ENCODE assay signal across 25 cellular contexts in genomic region chr1:147547065-147547464, GRCh38. TPM values are rescaled to one million over a fixed set of nuclear protein-coding genes. Genes with fewer than 3 reads are reported as not detected.
DNase-seq lines count a peak whose midpoint lies in the region; TF ChIP-seq lines count a peak whose summit lies in the region.
"Had no signal": no experiment of that assay in that cellular context is flagged by ENCODE, and none has a peak within 500 bp of the region (broad histone marks: within the 10 kb centered on the region; RNA-seq: fewer than 3 reads in every experiment).

No MANE protein-coding gene starts in this region.

- no peak overlapping the region for H3K4me3 ChIP-seq in Loucy (ENCODE audit: low read length, poor library complexity, severe bottlenecking)
- H3K4me3 ChIP-seq: GM12878, Peyer's patch, SJSA1 had no signal

- H3K27me3 ChIP-seq in Loucy (ENCODE audit: insufficient read depth, low read length, poor library complexity, severe bottlenecking) = no peaks in the 10 kb centered on the region
- H3K27me3 ChIP-seq: BE2C, Peyer's patch had no signal

- CTCF ChIA-PET in activated naive CD4-positive, alpha-beta T cell treated with anti-CD3 and anti-CD28 coated beads, Interleukin-2, amount 10 ng/mL, durations not matched to agents 7 days and 5 days (lab: Charles Lee) = no interaction called here

- peaks cover 3% of the 10 kb centered on the region; the same call in 1 of the 2 replicates for H3K79me2 ChIP-seq in Loucy (ENCODE audit: insufficient read depth, low read length)

- H3K4me1 Mint-ChIP-seq in activated naive CD4-positive, alpha-beta T cell treated with anti-CD3 and anti-CD28 coated beads, Interleukin-2, amount 50 U/mL, for 24 hours = peaks cover 73% of the 10 kb centered on the region
- H3K4me1 Mint-ChIP-seq in activated naive CD4-positive, alpha-beta T cell treated with anti-CD3 and anti-CD28 coated beads, Interleukin-2, amount 10 ng/mL, durations not matched to agents 7 days and 5 days = peaks cover 19% of the 10 kb centered on the region
- H3K4me1 Mint-ChIP-seq in brain = peaks cover 74% of the 10 kb centered on the region

- H3K36me3 Mint-ChIP-seq in activated naive CD4-positive, alpha-beta T cell treated with anti-CD3 and anti-CD28 coated beads, Interleukin-2, amount 50 U/mL, for 24 hours = peaks cover 2% of the 10 kb centered on the region
- peaks cover 5% of the 10 kb centered on the region for H3K36me3 Mint-ChIP-seq in activated naive CD4-positive, alpha-beta T cell treated with anti-CD3 and anti-CD28 coated beads, Interleukin-2, amount 10 ng/mL, durations not matched to agents 7 days and 5 days
- peaks cover 5% of the 10 kb centered on the region for H3K36me3 Mint-ChIP-seq in brain

- peak overlapping the region; percentile 5 for H3K4me2 ChIP-seq in Loucy (ENCODE audit: low read depth, low read length, poor library complexity, severe bottlenecking)

- H3K27ac Mint-ChIP-seq in activated naive CD4-positive, alpha-beta T cell treated with anti-CD3 and anti-CD28 coated beads, Interleukin-2, amount 50 U/mL, for 24 hours = peak overlapping the region; percentile 56
- no peak overlapping the region for H3K27ac Mint-ChIP-seq in activated naive CD4-positive, alpha-beta T cell treated with anti-CD3 and anti-CD28 coated beads, Interleukin-2, amount 10 ng/mL, durations not matched to agents 7 days and 5 days
- H3K27ac Mint-ChIP-seq in brain = peak overlapping the region in 3 of 5 experiments; percentile 28 to 48 (median 42)
- H3K27ac Mint-ChIP-seq: H9, HFFc6 had no signal

- no peak for TF ChIP-seq CTCF in Loucy (conservative IDR thresholded peaks at IDR 0.05; ENCODE audit: low read length)
- no peak for TF ChIP-seq CTCF in brain (conservative IDR thresholded peaks at IDR 0.05)

- H3K27me3 Mint-ChIP-seq in activated naive CD4-positive, alpha-beta T cell treated with anti-CD3 and anti-CD28 coated beads, Interleukin-2, amount 50 U/mL, for 24 hours = no peaks in the 10 kb centered on the region
- peaks cover 4% of the 10 kb centered on the region for H3K27me3 Mint-ChIP-seq in activated naive CD4-positive, alpha-beta T cell treated with anti-CD3 and anti-CD28 coated beads, Interleukin-2, amount 10 ng/mL, durations not matched to agents 7 days and 5 days
- H3K27me3 Mint-ChIP-seq in brain = peaks cover 7% of the 10 kb centered on the region

- no peaks in the 10 kb centered on the region for H3K9me2 ChIP-seq in Loucy (replicated peaks; ENCODE audit: low read depth, low read length)

- no peaks in the 10 kb centered on the region for H4K20me1 ChIP-seq in Loucy (ENCODE audit: insufficient read depth, low read length, poor library complexity, severe bottlenecking)

- H3K9ac ChIP-seq in Loucy (ENCODE audit: low read depth, low read length, poor library complexity, severe bottlenecking) = no peak overlapping the region

- H3F3A ChIP-seq in Loucy (ENCODE audit: low read depth) = peaks cover 11% of the 10 kb centered on the region; the same call in 1 of the 2 replicates

- H3K36me3 ChIP-seq in Loucy (ENCODE audit: insufficient read depth, low read length) = no peaks in the 10 kb centered on the region
- H3K36me3 ChIP-seq: BE2C, Peyer's patch, SJSA1 had no signal

- H2AFZ ChIP-seq in Loucy (ENCODE audit: low read length) = no peak overlapping the region

- no peak for DNase-seq in activated naive CD4-positive, alpha-beta T cell treated with anti-CD3 and anti-CD28 coated beads, Interleukin-2, amount 10 ng/mL, durations not matched to agents 7 days and 5 days
- DNase-seq in EL (no peak), COLO829 (ENCODE audit: low spot score) (no peak), NCI-H1105 (lab: John Stamatoyannopoulos, UW) (no peak)
- DNase-seq: BE2C; COR-L47; DMS 273 treated with DMSO at 0.1 percent for 48 hours; DMS79 treated with DMSO at 0.1 percent for 48 hours; H9; HFFc6; KBM-7; NCI-H1105 treated with DMSO at 0.1 percent for 48 hours; NCI-H1694; NCI-H2081; NCI-H2171; NCI-H345; NCI-H524; NCI-H774; NK-92 treated with Interleukin-12 subunit alpha and Interleukin-12 subunit beta, amount 100 ng/mL, for 24 hours; Peyer's patch had no signal

- peak overlapping the region; percentile 41 for H3K4me3 Mint-ChIP-seq in activated naive CD4-positive, alpha-beta T cell treated with anti-CD3 and anti-CD28 coated beads, Interleukin-2, amount 50 U/mL, for 24 hours
- no peak overlapping the region for H3K4me3 Mint-ChIP-seq in activated naive CD4-positive, alpha-beta T cell treated with anti-CD3 and anti-CD28 coated beads, Interleukin-2, amount 10 ng/mL, durations not matched to agents 7 days and 5 days
- H3K4me3 Mint-ChIP-seq in brain = peak overlapping the region; percentile 27 to 69 (median 45)
- H3K4me3 Mint-ChIP-seq: H9, HFFc6 had no signal

- no peaks in the 10 kb centered on the region for H3K9me3 ChIP-seq in Loucy (ENCODE audit: insufficient read depth, low read depth, low read length)
- H3K9me3 ChIP-seq: BE2C, Peyer's patch, SJSA1 had no signal

- H3K9me3 Mint-ChIP-seq in activated naive CD4-positive, alpha-beta T cell treated with anti-CD3 and anti-CD28 coated beads, Interleukin-2, amount 50 U/mL, for 24 hours = peaks cover 3% of the 10 kb centered on the region
- H3K9me3 Mint-ChIP-seq in activated naive CD4-positive, alpha-beta T cell treated with anti-CD3 and anti-CD28 coated beads, Interleukin-2, amount 10 ng/mL, durations not matched to agents 7 days and 5 days = peaks cover 6% of the 10 kb centered on the region
- no peaks in the 10 kb centered on the region for H3K9me3 Mint-ChIP-seq in brain
- H3K9me3 Mint-ChIP-seq: H9, HFFc6 had no signal

- H3K4me1 ChIP-seq in Loucy (ENCODE audit: insufficient read depth, low read length, poor library complexity, severe bottlenecking) = peaks cover 36% of the 10 kb centered on the region

RNA-seq across cellular contexts. Expression of gene BCL9, which starts 5.8 kb away (rescaled TPM):
- 25.3 TPM for polyA plus RNA-seq in brain (ENCODE audit: insufficient read depth, low read depth, low replicate concordance)
